1 cellular context compared by ENCODE assay signal in the genomic region with DNA sequence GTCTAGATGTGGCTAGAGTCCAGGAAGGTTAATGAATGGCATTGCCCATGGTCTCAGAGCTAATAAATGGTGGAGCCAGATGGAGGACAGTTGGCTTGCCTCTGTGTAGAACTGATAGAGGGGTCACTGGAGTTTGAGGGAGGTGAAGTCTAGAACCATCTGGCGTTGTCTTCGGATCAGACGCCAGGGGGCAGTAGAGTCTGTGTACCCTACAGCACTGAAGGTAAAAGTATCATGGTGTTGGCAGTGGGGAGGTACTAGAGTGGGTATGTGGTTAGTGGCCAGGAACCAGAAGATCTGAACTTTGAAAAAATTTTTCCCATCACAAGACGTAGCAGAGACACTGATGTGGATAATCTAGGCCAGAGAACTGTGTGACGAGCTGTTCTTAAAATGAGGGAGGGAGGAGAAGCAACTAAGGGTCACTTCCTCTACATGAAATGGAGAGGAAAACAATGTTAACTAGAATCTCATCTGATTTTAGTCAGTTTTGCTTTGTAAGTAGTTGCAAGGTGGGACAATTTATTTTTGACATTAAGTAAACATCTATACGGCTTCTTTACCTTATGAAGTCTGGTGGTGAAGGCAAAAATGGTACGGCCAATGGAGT.
TF ChIP-seq lines count a peak whose summit lies in the region.

No MANE protein-coding gene starts in this region.

TF ChIP-seq in K562, 482 proteins besides CTCF, POLR2A, EP300 and RAD21 (continued from another document):
- TF ChIP-seq, protein P1, sequence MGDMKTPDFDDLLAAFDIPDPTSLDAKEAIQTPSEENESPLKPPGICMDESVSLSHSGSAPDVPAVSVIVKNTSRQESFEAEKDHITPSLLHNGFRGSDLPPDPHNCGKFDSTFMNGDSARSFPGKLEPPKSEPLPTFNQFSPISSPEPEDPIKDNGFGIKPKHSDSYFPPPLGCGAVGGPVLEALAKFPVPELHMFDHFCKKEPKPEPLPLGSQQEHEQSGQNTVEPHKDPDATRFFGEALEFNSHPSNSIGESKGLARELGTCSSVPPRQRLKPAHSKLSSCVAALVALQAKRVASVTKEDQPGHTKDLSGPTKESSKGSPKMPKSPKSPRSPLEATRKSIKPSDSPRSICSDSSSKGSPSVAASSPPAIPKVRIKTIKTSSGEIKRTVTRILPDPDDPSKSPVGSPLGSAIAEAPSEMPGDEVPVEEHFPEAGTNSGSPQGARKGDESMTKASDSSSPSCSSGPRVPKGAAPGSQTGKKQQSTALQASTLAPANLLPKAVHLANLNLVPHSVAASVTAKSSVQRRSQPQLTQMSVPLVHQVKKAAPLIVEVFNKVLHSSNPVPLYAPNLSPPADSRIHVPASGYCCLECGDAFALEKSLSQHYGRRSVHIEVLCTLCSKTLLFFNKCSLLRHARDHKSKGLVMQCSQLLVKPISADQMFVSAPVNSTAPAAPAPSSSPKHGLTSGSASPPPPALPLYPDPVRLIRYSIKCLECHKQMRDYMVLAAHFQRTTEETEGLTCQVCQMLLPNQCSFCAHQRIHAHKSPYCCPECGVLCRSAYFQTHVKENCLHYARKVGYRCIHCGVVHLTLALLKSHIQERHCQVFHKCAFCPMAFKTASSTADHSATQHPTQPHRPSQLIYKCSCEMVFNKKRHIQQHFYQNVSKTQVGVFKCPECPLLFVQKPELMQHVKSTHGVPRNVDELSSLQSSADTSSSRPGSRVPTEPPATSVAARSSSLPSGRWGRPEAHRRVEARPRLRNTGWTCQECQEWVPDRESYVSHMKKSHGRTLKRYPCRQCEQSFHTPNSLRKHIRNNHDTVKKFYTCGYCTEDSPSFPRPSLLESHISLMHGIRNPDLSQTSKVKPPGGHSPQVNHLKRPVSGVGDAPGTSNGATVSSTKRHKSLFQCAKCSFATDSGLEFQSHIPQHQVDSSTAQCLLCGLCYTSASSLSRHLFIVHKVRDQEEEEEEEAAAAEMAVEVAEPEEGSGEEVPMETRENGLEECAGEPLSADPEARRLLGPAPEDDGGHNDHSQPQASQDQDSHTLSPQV (IDR thresholded peaks at IDR 0.05) = no peak
- 0 out of 4 replicates have a peak, but pooled peaks of 1 of the 2 experiments have one; percentile 26 for TF ChIP-seq FOXK2 (conservative IDR thresholded peaks at IDR 0.05 in 1 of 2, IDR thresholded peaks at IDR 0.05 in 1 of 2; ENCODE audit: low read depth in 2 of 2)
TF ChIP-seq in K562: peak in this region for 5.
